In the genomic region with DNA sequence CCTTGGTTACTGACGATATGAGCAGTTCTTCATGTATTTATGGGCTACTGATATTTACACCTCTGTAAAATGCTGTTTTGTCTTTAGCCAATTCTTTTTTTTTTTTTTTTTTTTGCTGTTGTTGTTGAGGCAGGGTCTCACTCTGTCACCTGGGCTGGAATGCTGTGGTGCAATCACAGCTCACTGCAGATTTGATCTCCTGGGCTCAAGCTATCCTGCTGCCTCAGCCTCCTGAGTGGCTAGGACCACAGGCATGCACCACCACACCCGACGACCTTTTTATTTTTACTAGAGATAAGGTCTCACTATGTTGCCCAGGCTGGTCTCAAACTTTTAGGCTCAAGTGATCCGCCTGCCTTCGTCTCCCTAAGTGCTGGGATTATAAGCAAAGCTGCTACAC, we compare ENCODE assay signal across 29 cellular contexts.
"Had no signal": no experiment of that assay in that cellular context is flagged by ENCODE, and none has a peak within 500 bp of the region (broad histone marks: within the 10 kb centered on the region; RNA-seq: fewer than 3 reads in every experiment).

No MANE protein-coding gene starts in this region.

- H3K4me3 ChIP-seq: body of pancreas, esophagus squamous epithelium, gastroesophageal sphincter had no signal

- H3K36me3 ChIP-seq: adrenal gland, esophagus squamous epithelium, gastroesophageal sphincter had no signal

- DNase-seq: activated CD4-positive, alpha-beta memory T cell treated with anti-CD3 and anti-CD28 coated beads for 36 hours; activated CD4-positive, alpha-beta T cell treated with anti-CD3 and anti-CD28 coated beads for 36 hours; activated CD4-positive, alpha-beta T cell treated with anti-CD3 and anti-CD28 coated beads, Interleukin-2, amount 10 ng/mL, durations not matched to agents 24 days and 14 days; activated CD4-positive, CD25-positive, alpha-beta regulatory T cell; activated CD4-positive, CD25-positive, alpha-beta regulatory T cell treated with anti-CD3 and anti-CD28 coated beads, Interleukin-2, amount 50 U/mL, for 72 hours; activated CD8-positive, alpha-beta memory T cell treated with anti-CD3 and anti-CD28 coated beads, Interleukin-2, amount 10 ng/mL, durations not matched to agents 7 days and 5 days; activated CD8-positive, alpha-beta memory T cell treated with anti-CD3 and anti-CD28 coated beads, Interleukin-2, amount 50 U/mL, for 4 hours; activated CD8-positive, alpha-beta T cell treated with anti-CD3 and anti-CD28 coated beads, Interleukin-2, amount 10 ng/mL, durations not matched to agents 7 days and 5 days; activated effector memory CD4-positive, alpha-beta T cell treated with anti-CD3 and anti-CD28 coated beads, Interleukin-2, amount 50 U/mL, for 16 hours; activated naive CD4-positive, alpha-beta T cell treated with anti-CD3 and anti-CD28 coated beads for 36 hours; activated naive CD8-positive, alpha-beta T cell treated with anti-CD3 and anti-CD28 coated beads for 36 hours; activated naive CD8-positive, alpha-beta T cell treated with anti-CD3 and anti-CD28 coated beads, Interleukin-2, amount 50 U/mL, for 24 hours; activated T-cell treated with anti-CD3 and anti-CD28 coated beads, Interleukin-2, amount 50 U/mL, for 1 hour; activated T-cell treated with anti-CD3 and anti-CD28 coated beads, Interleukin-2, amount 50 U/mL, for 48 hours; adrenal gland; amygdala; aorta; body of pancreas; caudate nucleus; cortex of kidney; dermis blood vessel endothelial cell; effector CD4-positive, alpha-beta T cell; effector memory CD8-positive, alpha-beta T cell; erythroblast; esophagus squamous epithelium; foreskin melanocyte; T-helper 2 cell had no signal

- H3K9me3 ChIP-seq: body of pancreas, esophagus squamous epithelium, gastroesophageal sphincter had no signal

- H3K27ac ChIP-seq: body of pancreas had no signal

- FAIRE-seq: colon had no signal

- ATAC-seq: activated CD4-positive, alpha-beta T cell treated with anti-CD3 and anti-CD28 coated beads for 36 hours; activated CD8-positive, alpha-beta memory T cell treated with anti-CD3 and anti-CD28 coated beads, Interleukin-2, amount 10 ng/mL, durations not matched to agents 7 days and 5 days; activated CD8-positive, alpha-beta T cell treated with anti-CD3 and anti-CD28 coated beads, Interleukin-2, amount 10 ng/mL, durations not matched to agents 7 days and 5 days; activated naive CD8-positive, alpha-beta T cell treated with anti-CD3 and anti-CD28 coated beads, Interleukin-2, amount 50 U/mL, for 24 hours; body of pancreas; effector memory CD8-positive, alpha-beta T cell; gastroesophageal sphincter had no signal

- H3K27me3 ChIP-seq: adrenal gland, body of pancreas, esophagus squamous epithelium, gastroesophageal sphincter had no signal
